In the genomic region with DNA sequence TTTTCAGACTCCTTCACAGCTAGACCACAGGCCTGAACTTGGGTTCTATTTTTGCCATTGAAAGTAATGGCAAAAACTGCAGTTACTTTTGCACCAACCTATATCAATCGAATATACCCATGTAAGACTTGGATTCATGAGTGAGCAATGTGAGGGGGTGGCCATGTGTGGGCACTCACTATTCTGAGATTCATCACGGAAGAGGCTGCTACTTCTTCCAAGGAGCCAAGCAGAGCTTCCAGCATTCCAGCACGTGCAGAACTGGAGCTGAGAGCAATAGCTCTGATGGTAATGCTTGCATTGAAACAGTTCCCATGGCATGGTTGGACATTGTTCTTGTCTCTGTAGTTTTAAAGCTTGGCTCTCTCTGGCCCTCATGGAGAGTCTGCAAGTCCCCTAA, we compare ENCODE assay signal across 22 cellular contexts.
"Had no signal": no experiment of that assay in that cellular context is flagged by ENCODE, and none has a peak within 500 bp of the region (broad histone marks: within the 10 kb centered on the region; RNA-seq: fewer than 3 reads in every experiment).

No MANE protein-coding gene starts in this region.

- H3K27me3 ChIP-seq: colonic mucosa, esophagus muscularis mucosa, esophagus squamous epithelium, foreskin keratinocyte, gastrocnemius medialis had no signal

- H3K27ac ChIP-seq: colonic mucosa, coronary artery, dorsolateral prefrontal cortex, epithelial cell of prostate, esophagus muscularis mucosa, esophagus squamous epithelium, foreskin keratinocyte, gastrocnemius medialis, gastroesophageal sphincter, heart left ventricle, heart right ventricle had no signal

- DNase-seq: colonic mucosa; cortex of kidney; dermis blood vessel endothelial cell; effector CD4-positive, alpha-beta T cell; effector CD8-positive, alpha-beta T cell; effector memory CD4-positive, alpha-beta T cell; effector memory CD8-positive, alpha-beta T cell; endodermal cell; erythroblast; esophagus squamous epithelium; foreskin fibroblast; foreskin keratinocyte; foreskin melanocyte; gastrocnemius medialis; glutamatergic neuron; heart left ventricle; heart right ventricle had no signal

- H3K4me3 ChIP-seq: colonic mucosa, coronary artery, dorsolateral prefrontal cortex, esophagus muscularis mucosa, esophagus squamous epithelium, gastrocnemius medialis, gastroesophageal sphincter, heart left ventricle, heart right ventricle had no signal

- H3K9me3 ChIP-seq: colonic mucosa, esophagus muscularis mucosa, esophagus squamous epithelium, gastrocnemius medialis, gastroesophageal sphincter, heart left ventricle, heart right ventricle had no signal

- H3K4me1 ChIP-seq: colonic mucosa, esophagus squamous epithelium, foreskin keratinocyte, gastrocnemius medialis, gastroesophageal sphincter, heart left ventricle, heart right ventricle had no signal

- H3K36me3 ChIP-seq: colonic mucosa, esophagus muscularis mucosa, esophagus squamous epithelium, gastrocnemius medialis, gastroesophageal sphincter, heart left ventricle, heart right ventricle had no signal
